2 cellular contexts compared by ENCODE assay signal in the genomic region with DNA sequence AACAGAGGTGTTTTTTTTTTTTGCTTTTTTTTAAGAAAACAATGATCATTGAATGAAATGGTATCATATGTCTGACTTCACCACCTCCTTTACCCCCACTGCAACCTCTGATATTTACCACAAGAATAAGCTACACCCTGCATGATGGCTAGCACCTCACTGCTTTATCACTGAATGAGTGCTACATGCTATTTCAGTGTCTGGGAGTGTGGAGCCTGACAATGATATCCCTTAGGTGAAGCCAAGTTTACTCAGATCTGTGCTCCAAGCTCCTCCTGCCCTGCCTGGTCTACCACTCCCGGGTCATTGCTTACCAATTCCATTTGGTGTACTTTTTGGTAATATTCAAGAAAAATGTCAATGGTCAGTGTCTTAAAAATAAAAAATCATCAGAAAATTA.
TF ChIP-seq lines count a peak whose summit lies in the region.

No MANE protein-coding gene starts in this region.

TF ChIP-seq in A549, 52 proteins besides CTCF, POLR2A, EP300 and RAD21:
- TF ChIP-seq ZC3H11A (IDR thresholded peaks at IDR 0.05) (no peak), ZNF302 (CRISPR knock-in tag; IDR thresholded peaks at IDR 0.05) (no peak), TFCP2L1 (CRISPR knock-in tag; IDR thresholded peaks at IDR 0.05) (no peak)

TF ChIP-seq in IMR-90, 13 proteins besides CTCF, POLR2A, EP300 and RAD21:
- TF ChIP-seq USF2 (IDR thresholded peaks at IDR 0.05; ENCODE audit: low read depth, low read length) (no peak), CEBPB (IDR thresholded peaks at IDR 0.05; ENCODE audit: low read depth, low read length) (no peak), MAZ (IDR thresholded peaks at IDR 0.05; ENCODE audit: borderline replicate concordance, low read depth, low read length) (no peak), BHLHE40 (IDR thresholded peaks at IDR 0.05; ENCODE audit: low read depth, low read length) (no peak), NFE2L2 (IDR thresholded peaks at IDR 0.05; ENCODE audit: low read depth, low read length) (no peak), CHD1 (IDR thresholded peaks at IDR 0.05; ENCODE audit: low read depth, low read length) (no peak), FOS (IDR thresholded peaks at IDR 0.05; ENCODE audit: low read depth, low read length) (no peak), SMC3 (IDR thresholded peaks at IDR 0.05; ENCODE audit: low read depth, low read length) (no peak), RCOR1 (IDR thresholded peaks at IDR 0.05; ENCODE audit: insufficient replicate concordance, low read length) (no peak), MAFK (IDR thresholded peaks at IDR 0.05; ENCODE audit: low read depth, low read length) (no peak), RFX5 (IDR thresholded peaks at IDR 0.05; ENCODE audit: low read depth, low read length) (no peak), MXI1 (IDR thresholded peaks at IDR 0.05; ENCODE audit: borderline replicate concordance, low read depth, low read length) (no peak), ELK1 (IDR thresholded peaks at IDR 0.05; ENCODE audit: borderline replicate concordance, low read depth, low read length) (no peak)
TF ChIP-seq in IMR-90: peak in this region for 0.
